In genomic region chrX:153900806-153901752, GRCh38 we compare ENCODE assay signal across 8 cellular contexts. TPM values are rescaled to one million over a fixed set of nuclear protein-coding genes. Genes with fewer than 3 reads are reported as not detected.
A peak's percentile ranks its signal among the peaks of the same experiment; 100 is the strongest.
DNase-seq lines count a peak whose midpoint lies in the region; ATAC-seq, FAIRE-seq and TF ChIP-seq lines count a peak whose summit lies in the region.

No MANE protein-coding gene starts in this region.

- no peak for TF ChIP-seq POLR2A in GM12892 (IDR thresholded peaks at IDR 0.05; ENCODE audit: low read depth, low read length)

- peak; percentile 79 for FAIRE-seq in GM12892 (lab: Jason Lieb, UNC)

- no peak for TF ChIP-seq CTCF in omental fat pad (IDR thresholded peaks at IDR 0.05)

- peak; percentile 77 for DNase-seq in 8988T
- peak; percentile 77 for DNase-seq in GM12892 (ENCODE audit: insufficient read length)
- peak; percentile 63 for DNase-seq in NCI-H2171 (lab: John Stamatoyannopoulos, UW)
- DNase-seq in activated CD4-positive, alpha-beta T cell treated with anti-CD3 and anti-CD28 coated beads for 4 hours = peak; percentile 53 to 61
- DNase-seq in epidermal melanocyte (ENCODE audit: insufficient read length, low spot score) = peak; percentile 91
- DNase-seq in omental fat pad (ENCODE audit: low spot score) = no peak
- DNase-seq in nucleus accumbens (lab: John Stamatoyannopoulos, UW) = no peak

- peak; percentile 71 for ATAC-seq in HG02870 (IDR thresholded peaks at IDR 0.05; ENCODE audit: unreplicated experiment)
- peak; percentile 88 for ATAC-seq in omental fat pad (ENCODE audit: low FRiP score)

RNA-seq across cellular contexts. Expression of gene AVPR2, which starts 3.4 kb away (rescaled TPM):
- polyA plus RNA-seq in GM12892 (2012; ENCODE audit: missing spikeins) = 0.17 TPM
- total RNA-seq in omental fat pad = 10 to 100 TPM in 1 of 4 donors, 1 to 10 TPM in 2, under 1 TPM in 1; 0.74 to 22.7 (median 3.6) TPM

RNA-seq across cellular contexts. Expression of gene L1CAM, which starts 15.1 kb away (rescaled TPM):
- 0.21 TPM for polyA plus RNA-seq in GM12892 (2012; ENCODE audit: missing spikeins)
- 1 to 10 TPM in 3 of 4 donors, under 1 TPM in 1; 0.37 to 2.8 (median 1.6) TPM for total RNA-seq in omental fat pad

RNA-seq across cellular contexts. Expression of gene ARHGAP4, which starts 25.0 kb away (rescaled TPM):
- 23.2 TPM for polyA plus RNA-seq in GM12892 (2012; ENCODE audit: missing spikeins)
- 10 to 100 TPM; 16.6 to 72.2 (median 36.4) TPM for total RNA-seq in omental fat pad

RNA-seq across cellular contexts. Expression of gene NAA10, which starts 33.8 kb away (rescaled TPM):
- 76.2 TPM for polyA plus RNA-seq in GM12892 (2012; ENCODE audit: missing spikeins)
- total RNA-seq in omental fat pad = 100 to 1,000 TPM in 1 of 4 donors, 10 to 100 TPM in 3; 85.7 to 101 (median 90.7) TPM

RNA-seq across cellular contexts. Expression of gene RENBP, which starts 43.4 kb away (rescaled TPM):
- polyA plus RNA-seq in GM12892 (2012; ENCODE audit: missing spikeins) = 3.7 TPM
- 10 to 100 TPM in 3 of 4 donors, 1 to 10 TPM in 1; 7.8 to 33.0 (median 26.5) TPM for total RNA-seq in omental fat pad

Comparison
In these comparisons a context has a peak if more than half of its experiments do, and no peak if none do; other contexts are left out.
1. DNase-seq: peak in 8988T (single experiment), GM12892 (single experiment), NCI-H2171 (single experiment), activated CD4-positive, alpha-beta T cell treated with anti-CD3 and anti-CD28 coated beads for 4 hours (2 of 2) and epidermal melanocyte (single experiment); none in omental fat pad (single experiment) and nucleus accumbens (0 of 56).